ENCODE assay signal across 12 cellular contexts in the genomic region with DNA sequence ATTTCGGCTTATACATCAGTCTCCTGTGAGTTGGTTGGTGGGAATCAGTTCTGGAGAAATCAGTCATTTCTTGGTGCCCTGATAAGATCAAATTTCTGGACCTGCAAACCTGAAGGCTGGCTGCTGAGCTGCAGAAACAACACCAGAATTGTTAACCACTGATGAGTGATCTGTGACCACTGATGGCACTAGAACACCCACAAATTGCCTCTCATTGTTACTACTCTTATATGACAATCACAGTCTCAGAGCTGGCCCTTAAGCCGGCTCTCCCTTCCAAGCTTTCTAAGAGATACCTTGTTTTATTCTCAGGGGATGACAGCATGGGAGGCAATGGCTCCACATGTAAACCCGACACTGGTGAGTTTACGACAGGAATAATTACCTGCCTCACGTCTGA. TPM values are rescaled to one million over a fixed set of nuclear protein-coding genes. Genes with fewer than 3 reads are reported as not detected.
DNase-seq lines count a peak whose midpoint lies in the region; ATAC-seq and FAIRE-seq lines count a peak whose summit lies in the region.
"Had no signal": no experiment of that assay in that cellular context is flagged by ENCODE, and none has a peak within 500 bp of the region (broad histone marks: within the 10 kb centered on the region; RNA-seq: fewer than 3 reads in every experiment).

No MANE protein-coding gene starts in this region.

- peak overlapping the region; percentile 78 for H3K27ac Mint-ChIP-seq in activated CD8-positive, alpha-beta memory T cell treated with anti-CD3 and anti-CD28 coated beads, Interleukin-2, amount 10 ng/mL, durations not matched to agents 7 days and 5 days
- peak overlapping the region; percentile 81 to 94 (median 84) for H3K27ac Mint-ChIP-seq in IgD-negative memory B cell
- peak overlapping the region; percentile 81 for H3K27ac Mint-ChIP-seq in stimulated activated memory B cell treated with anti-CD40 and anti-IgM and Interleukin-4, amounts not matched to agents 10 μg/mL and 1 μg/mL and 100 μg/mL, for 72 hours

- H3K4me1 ChIP-seq in SJCRH30: no peaks in the 10 kb centered on the region

- H3K9me3 ChIP-seq in SJCRH30 (replicated peaks): no peaks in the 10 kb centered on the region

- H3K27me3 ChIP-seq in SJCRH30: no peaks in the 10 kb centered on the region

- H3K4me3 Mint-ChIP-seq in activated CD8-positive, alpha-beta memory T cell treated with anti-CD3 and anti-CD28 coated beads, Interleukin-2, amount 10 ng/mL, durations not matched to agents 7 days and 5 days: peak overlapping the region; percentile 60
- H3K4me3 Mint-ChIP-seq in IgD-negative memory B cell: peak overlapping the region; percentile 60 to 94 (median 86)
- H3K4me3 Mint-ChIP-seq in stimulated activated memory B cell treated with anti-CD40 and anti-IgM and Interleukin-4, amounts not matched to agents 10 μg/mL and 1 μg/mL and 100 μg/mL, for 72 hours: no peak overlapping the region

- ATAC-seq in activated CD8-positive, alpha-beta memory T cell treated with anti-CD3 and anti-CD28 coated beads, Interleukin-2, amount 10 ng/mL, durations not matched to agents 7 days and 5 days: peak; percentile 67
- peak; percentile 49 for ATAC-seq in stimulated activated memory B cell treated with anti-CD40 and anti-IgM and Interleukin-4, amounts not matched to agents 10 μg/mL and 1 μg/mL and 100 μg/mL, for 72 hours
- ATAC-seq: Panc1 had no signal

- H3K27ac ChIP-seq in caudate nucleus (ENCODE audit: low read depth, low read length) (peak overlapping the region; percentile 7), SJCRH30 (no peak overlapping the region)

- 0 out of 2 replicates have a peak, but pooled peaks cover 3% of the 10 kb centered on the region for H3K36me3 ChIP-seq in SJCRH30

- H3K4me3 ChIP-seq in SJCRH30: no peak overlapping the region

- peak; percentile 85 for DNase-seq in activated CD8-positive, alpha-beta memory T cell treated with anti-CD3 and anti-CD28 coated beads, Interleukin-2, amount 10 ng/mL, durations not matched to agents 7 days and 5 days
- DNase-seq in activated CD8-positive, alpha-beta memory T cell treated with anti-CD3 and anti-CD28 coated beads, Interleukin-2, amount 50 U/mL, for 48 hours: no peak
- DNase-seq in caudate nucleus (lab: John Stamatoyannopoulos, UW) (no peak), SJCRH30 (no peak), AG20443 (ENCODE audit: low spot score) (no peak), HTR-8/SVneo (ENCODE audit: insufficient read length, low spot score) (no peak)
- DNase-seq: activated CD4-positive, CD25-positive, alpha-beta regulatory T cell; glutamatergic neuron; NCI-H1048 had no signal

- H3K9me3 Mint-ChIP-seq in activated CD8-positive, alpha-beta memory T cell treated with anti-CD3 and anti-CD28 coated beads, Interleukin-2, amount 10 ng/mL, durations not matched to agents 7 days and 5 days (ENCODE audit: low read depth): no peaks in the 10 kb centered on the region
- H3K9me3 Mint-ChIP-seq in IgD-negative memory B cell: no peaks in the 10 kb centered on the region
- H3K9me3 Mint-ChIP-seq in stimulated activated memory B cell treated with anti-CD40 and anti-IgM and Interleukin-4, amounts not matched to agents 10 μg/mL and 1 μg/mL and 100 μg/mL, for 72 hours: no peaks in the 10 kb centered on the region

- no peak for FAIRE-seq in HTR-8/SVneo (lab: Jason Lieb, UNC)

- H3K4me1 Mint-ChIP-seq in activated CD8-positive, alpha-beta memory T cell treated with anti-CD3 and anti-CD28 coated beads, Interleukin-2, amount 10 ng/mL, durations not matched to agents 7 days and 5 days: peaks cover 52% of the 10 kb centered on the region
- peaks cover 40 to 52% (median 42%) of the 10 kb centered on the region in 3 donors for H3K4me1 Mint-ChIP-seq in IgD-negative memory B cell
- peaks cover 52% of the 10 kb centered on the region for H3K4me1 Mint-ChIP-seq in stimulated activated memory B cell treated with anti-CD40 and anti-IgM and Interleukin-4, amounts not matched to agents 10 μg/mL and 1 μg/mL and 100 μg/mL, for 72 hours

- peaks cover 16% of the 10 kb centered on the region for H3K36me3 Mint-ChIP-seq in activated CD8-positive, alpha-beta memory T cell treated with anti-CD3 and anti-CD28 coated beads, Interleukin-2, amount 10 ng/mL, durations not matched to agents 7 days and 5 days
- H3K36me3 Mint-ChIP-seq in IgD-negative memory B cell: peaks cover 6% of the 10 kb centered on the region
- peaks cover 18% of the 10 kb centered on the region for H3K36me3 Mint-ChIP-seq in stimulated activated memory B cell treated with anti-CD40 and anti-IgM and Interleukin-4, amounts not matched to agents 10 μg/mL and 1 μg/mL and 100 μg/mL, for 72 hours

- CTCF ChIA-PET in activated CD8-positive, alpha-beta memory T cell treated with anti-CD3 and anti-CD28 coated beads, Interleukin-2, amount 10 ng/mL, durations not matched to agents 7 days and 5 days (lab: Charles Lee): interaction anchor here (0.8 to 4.0 kb wide), 8 partner anchors 21 to 272 kb away, joined by 3 to 30 read pairs (median 8); partner anchors contain the start of gene ATP5PB

- peaks cover 27% of the 10 kb centered on the region for H3K27me3 Mint-ChIP-seq in activated CD8-positive, alpha-beta memory T cell treated with anti-CD3 and anti-CD28 coated beads, Interleukin-2, amount 10 ng/mL, durations not matched to agents 7 days and 5 days
- H3K27me3 Mint-ChIP-seq in IgD-negative memory B cell: no peaks in the 10 kb centered on the region
- H3K27me3 Mint-ChIP-seq in stimulated activated memory B cell treated with anti-CD40 and anti-IgM and Interleukin-4, amounts not matched to agents 10 μg/mL and 1 μg/mL and 100 μg/mL, for 72 hours: no peaks in the 10 kb centered on the region

RNA-seq across cellular contexts. Expression of gene C1orf162, which starts 1.9 kb away (rescaled TPM):
- total RNA-seq in activated CD8-positive, alpha-beta memory T cell treated with anti-CD3 and anti-CD28 coated beads, Interleukin-2, amount 10 ng/mL, durations not matched to agents 7 days and 5 days: 1 to 10 TPM in 1 of 2 experiments, under 1 TPM in 1; 0.87 to 4.6 TPM
- polyA plus RNA-seq in IgD-negative memory B cell: 120 TPM
- 0.13 and 0.24 TPM in 2 replicates for total RNA-seq in SJCRH30 (2014; rRNA removed; shearing (Covaris generic))

RNA-seq across cellular contexts. Expression of gene ATP5PB, which starts 26.4 kb away (rescaled TPM):
- total RNA-seq in activated CD8-positive, alpha-beta memory T cell treated with anti-CD3 and anti-CD28 coated beads, Interleukin-2, amount 10 ng/mL, durations not matched to agents 7 days and 5 days: 100 to 1,000 TPM; 215 to 266 TPM
- polyA plus RNA-seq in IgD-negative memory B cell: 390 TPM
- 527 and 545 TPM in 2 replicates for total RNA-seq in SJCRH30 (2014; rRNA removed; shearing (Covaris generic))

RNA-seq across cellular contexts. Expression of gene WDR77, which starts 26.6 kb away (rescaled TPM):
- 10 to 100 TPM; 29.6 to 37.5 TPM for total RNA-seq in activated CD8-positive, alpha-beta memory T cell treated with anti-CD3 and anti-CD28 coated beads, Interleukin-2, amount 10 ng/mL, durations not matched to agents 7 days and 5 days
- 48.1 TPM for polyA plus RNA-seq in IgD-negative memory B cell
- total RNA-seq in SJCRH30 (2014; rRNA removed; shearing (Covaris generic)): 79.8 and 80.9 TPM in 2 replicates

RNA-seq across cellular contexts. Expression of gene ADORA3, which starts 27.7 kb away (rescaled TPM):
- total RNA-seq in activated CD8-positive, alpha-beta memory T cell treated with anti-CD3 and anti-CD28 coated beads, Interleukin-2, amount 10 ng/mL, durations not matched to agents 7 days and 5 days: not detected
- 0.44 TPM for polyA plus RNA-seq in IgD-negative memory B cell
- total RNA-seq in SJCRH30 (2014; rRNA removed; shearing (Covaris generic)): 0.10 TPM in 1 of 2 replicates, not detected in the other

RNA-seq across cellular contexts. Expression of gene TMIGD3, which starts 27.7 kb away (rescaled TPM):
- total RNA-seq in activated CD8-positive, alpha-beta memory T cell treated with anti-CD3 and anti-CD28 coated beads, Interleukin-2, amount 10 ng/mL, durations not matched to agents 7 days and 5 days: under 1 TPM in 1 of 2 experiments, not detected in 1; 0.23 TPM
- not detected for polyA plus RNA-seq in IgD-negative memory B cell
- not detected in 2 replicates for total RNA-seq in SJCRH30 (2014; rRNA removed; shearing (Covaris generic))
